In the genomic region with DNA sequence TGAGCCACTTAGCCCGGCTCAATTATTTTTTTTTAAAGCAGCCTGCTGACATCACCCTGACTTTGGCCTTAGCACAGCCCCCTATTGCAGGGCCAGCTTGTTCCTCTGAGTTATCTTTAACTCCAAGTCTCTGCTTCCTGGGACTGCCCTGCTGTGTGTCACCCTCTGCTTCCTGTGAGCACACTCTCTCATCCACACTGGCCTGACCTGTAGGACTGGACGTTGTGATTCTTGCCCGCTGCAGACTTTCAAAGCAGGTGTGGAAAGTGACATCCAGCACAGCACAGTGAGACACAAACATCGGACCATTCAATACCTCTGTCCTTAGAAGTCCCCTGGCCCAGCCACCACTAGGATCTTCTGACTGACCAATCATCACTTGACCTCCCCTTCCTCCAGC, we compare ENCODE assay signal across 12 cellular contexts.
"Had no signal": no experiment of that assay in that cellular context is flagged by ENCODE, and none has a peak within 500 bp of the region (broad histone marks: within the 10 kb centered on the region; RNA-seq: fewer than 3 reads in every experiment).

No MANE protein-coding gene starts in this region.

- H3K27me3 ChIP-seq: breast epithelium, thyroid gland had no signal

- H3K4me1 ChIP-seq: breast epithelium, left lung had no signal

- DNase-seq: activated CD4-positive, alpha-beta T cell treated with anti-CD3 and anti-CD28 coated beads, Interleukin-2, amount 50 U/mL, for 1 hour; activated CD4-positive, CD25-positive, alpha-beta regulatory T cell; anterior cingulate cortex; foreskin melanocyte; head of caudate nucleus; left lung; T-helper 17 cell; thyroid gland had no signal

- FAIRE-seq: islet of Langerhans, TTC549 had no signal

- H3K27ac ChIP-seq: breast epithelium, left lung, skin epidermis, thyroid gland had no signal

- H3K4me3 ChIP-seq: breast epithelium, left lung, skin epidermis, thyroid gland had no signal

- H3K36me3 ChIP-seq: breast epithelium, left lung, thyroid gland had no signal

- ATAC-seq: left lung, T-helper 17 cell had no signal

- H3K9me3 ChIP-seq: breast epithelium, left lung, thyroid gland had no signal
